22 cellular contexts compared by ENCODE assay signal in genomic region chr10:128073880-128074279, GRCh38.
"Had no signal": no experiment of that assay in that cellular context is flagged by ENCODE, and none has a peak within 500 bp of the region (broad histone marks: within the 10 kb centered on the region; RNA-seq: fewer than 3 reads in every experiment).

No MANE protein-coding gene starts in this region.

- H3K4me3 Mint-ChIP-seq: activated naive CD8-positive, alpha-beta T cell treated with anti-CD3 and anti-CD28 coated beads, Interleukin-2, amount 10 ng/mL, durations not matched to agents 7 days and 5 days; activated T-cell treated with anti-CD3 and anti-CD28 coated beads, Interleukin-2, amount 50 U/mL, for 24 hours; naive thymus-derived CD4-positive, alpha-beta T cell had no signal

- ATAC-seq: left lung; naive thymus-derived CD4-positive, alpha-beta T cell; psoas muscle; right cardiac atrium; stimulated activated naive CD8-positive, alpha-beta T cell treated with anti-CD3 and anti-CD28 coated beads, Interleukin-15, Interleukin-2, amounts not matched to agents 100 U/mL and 50 U/mL, for 24 hours had no signal

- H3K27me3 ChIP-seq: hepatocyte, left lung, ovary, upper lobe of left lung had no signal

- DNase-seq: activated CD4-positive, alpha-beta T cell treated with anti-CD3 and anti-CD28 coated beads for 48 hours; activated naive CD4-positive, alpha-beta T cell; activated naive CD8-positive, alpha-beta T cell treated with anti-CD3 and anti-CD28 coated beads, Interleukin-2, amount 10 ng/mL, durations not matched to agents 7 days and 5 days; amygdala; cortex of kidney; erythroblast; foreskin fibroblast; glutamatergic neuron; kidney glomerular epithelial cell; left lung; naive thymus-derived CD4-positive, alpha-beta T cell; ovary; psoas muscle; right cardiac atrium; stimulated activated CD4-positive, alpha-beta T cell treated with anti-CD3 and anti-CD28 coated beads, Interleukin-4, amount 100 ng/mL, for 24 hours; stimulated activated naive CD8-positive, alpha-beta T cell treated with anti-CD3 and anti-CD28 coated beads, Interleukin-15, Interleukin-2, amounts not matched to agents 100 U/mL and 50 U/mL, for 24 hours; T1000 had no signal

- H2AFZ ChIP-seq: hepatocyte had no signal

- H3K79me2 ChIP-seq: hepatocyte had no signal

- H3K4me3 ChIP-seq: hepatocyte, left lung, lung, ovary, psoas muscle, upper lobe of left lung had no signal

- H3K9me3 Mint-ChIP-seq: activated naive CD8-positive, alpha-beta T cell treated with anti-CD3 and anti-CD28 coated beads, Interleukin-2, amount 10 ng/mL, durations not matched to agents 7 days and 5 days; activated T-cell treated with anti-CD3 and anti-CD28 coated beads, Interleukin-2, amount 50 U/mL, for 24 hours; activated T-helper 2 cell treated with anti-CD3 and anti-CD28 coated beads, Interferon-gamma antibody, Interleukin-2, Interleukin-4, amounts not matched to agents 10 μg/mL and 5 μg/mL and 100 μg/mL, durations not matched to agents 14 hours and 24 hours and 36 hours; naive thymus-derived CD4-positive, alpha-beta T cell had no signal

- H3K27ac Mint-ChIP-seq: activated naive CD8-positive, alpha-beta T cell treated with anti-CD3 and anti-CD28 coated beads, Interleukin-2, amount 10 ng/mL, durations not matched to agents 7 days and 5 days; activated T-helper 2 cell treated with anti-CD3 and anti-CD28 coated beads, Interferon-gamma antibody, Interleukin-2, Interleukin-4, amounts not matched to agents 10 μg/mL and 5 μg/mL and 100 μg/mL, durations not matched to agents 14 hours and 24 hours and 36 hours had no signal

- H3K36me3 ChIP-seq: ovary had no signal

- H3K9me3 ChIP-seq: left lung, ovary, psoas muscle, upper lobe of left lung had no signal

- H3K27me3 Mint-ChIP-seq: activated naive CD8-positive, alpha-beta T cell treated with anti-CD3 and anti-CD28 coated beads, Interleukin-2, amount 10 ng/mL, durations not matched to agents 7 days and 5 days; activated T-cell treated with anti-CD3 and anti-CD28 coated beads, Interleukin-2, amount 50 U/mL, for 24 hours; naive thymus-derived CD4-positive, alpha-beta T cell had no signal

- H3K4me1 ChIP-seq: psoas muscle had no signal

- H3K4me2 ChIP-seq: hepatocyte had no signal
